23 cellular contexts compared by ENCODE assay signal in the genomic region with DNA sequence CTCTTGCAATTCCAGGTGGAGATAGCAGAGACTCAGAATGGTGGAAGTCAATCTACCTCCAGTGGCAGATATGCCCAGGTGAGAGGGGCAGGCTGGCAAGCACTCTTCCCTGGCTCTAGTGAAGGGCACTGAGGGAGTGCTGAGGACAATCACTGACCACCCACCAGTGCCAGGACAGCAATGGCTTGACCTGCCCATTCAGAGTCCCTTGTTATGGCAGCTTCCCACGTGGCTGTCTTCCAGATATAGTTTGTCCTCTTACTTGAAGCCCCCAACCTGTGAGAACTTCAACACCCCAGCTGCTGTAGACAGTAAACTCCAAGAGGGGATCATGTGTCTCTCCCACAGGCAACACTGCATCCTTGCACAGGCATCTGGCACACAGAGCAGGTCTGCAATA.
"Had no signal": no experiment of that assay in that cellular context is flagged by ENCODE, and none has a peak within 500 bp of the region (broad histone marks: within the 10 kb centered on the region; RNA-seq: fewer than 3 reads in every experiment).

No MANE protein-coding gene starts in this region.

- H3K27ac ChIP-seq: coronary artery, esophagus squamous epithelium, lower lobe of right lung, SK-N-MC, suprapubic skin, upper lobe of right lung had no signal

- H3K36me3 ChIP-seq: esophagus squamous epithelium, lower lobe of right lung, suprapubic skin, upper lobe of right lung had no signal

- H3K4me1 Mint-ChIP-seq: activated CD8-positive, alpha-beta memory T cell treated with anti-CD3 and anti-CD28 coated beads, Interleukin-2, amount 10 ng/mL, durations not matched to agents 7 days and 5 days; activated naive CD4-positive, alpha-beta T cell treated with anti-CD3 and anti-CD28 coated beads, Interleukin-2, amount 10 ng/mL, durations not matched to agents 7 days and 5 days had no signal

- H3K27ac Mint-ChIP-seq: activated CD8-positive, alpha-beta memory T cell treated with anti-CD3 and anti-CD28 coated beads, Interleukin-2, amount 10 ng/mL, durations not matched to agents 7 days and 5 days; activated naive CD4-positive, alpha-beta T cell treated with anti-CD3 and anti-CD28 coated beads, Interleukin-2, amount 10 ng/mL, durations not matched to agents 7 days and 5 days had no signal

- H3K27me3 ChIP-seq: esophagus squamous epithelium, suprapubic skin, upper lobe of right lung had no signal

- ATAC-seq: activated CD8-positive, alpha-beta memory T cell treated with anti-CD3 and anti-CD28 coated beads, Interleukin-2, amount 10 ng/mL, durations not matched to agents 7 days and 5 days; lower lobe of right lung; upper lobe of right lung had no signal

- H3K9me3 ChIP-seq: esophagus squamous epithelium, lower lobe of right lung, suprapubic skin, upper lobe of right lung had no signal

- FAIRE-seq: endothelial cell of umbilical vein, small intestine had no signal

- H3K36me3 Mint-ChIP-seq: activated CD8-positive, alpha-beta memory T cell treated with anti-CD3 and anti-CD28 coated beads, Interleukin-2, amount 10 ng/mL, durations not matched to agents 7 days and 5 days; activated naive CD4-positive, alpha-beta T cell treated with anti-CD3 and anti-CD28 coated beads, Interleukin-2, amount 10 ng/mL, durations not matched to agents 7 days and 5 days; naive B cell had no signal

- DNase-seq: activated CD4-positive, alpha-beta T cell treated with anti-CD3 and anti-CD28 coated beads, Interleukin-2, amount 50 U/mL, for 48 hours; activated CD4-positive, CD25-positive, alpha-beta regulatory T cell treated with anti-CD3 and anti-CD28 coated beads, Interleukin-2, amount 50 U/mL, for 72 hours; activated naive CD4-positive, alpha-beta T cell treated with anti-CD3 and anti-CD28 coated beads, Interleukin-2, amount 10 ng/mL, durations not matched to agents 7 days and 5 days; activated T-cell treated with anti-CD3 and anti-CD28 coated beads, Interleukin-2, amount 50 U/mL, for 1 hour; caudate nucleus; effector CD4-positive, alpha-beta T cell; esophagus squamous epithelium; kidney glomerular epithelial cell; lower lobe of right lung; midbrain; naive B cell; posterior cingulate gyrus; retina; small intestine; stimulated activated CD4-positive, alpha-beta T cell treated with anti-CD3 and anti-CD28 coated beads, Interleukin-4, amount 100 ng/mL, for 24 hours; stimulated activated naive CD4-positive, alpha-beta T cell treated with Interleukin-2 at 50 U/mL for 16 hours; T1000; upper lobe of right lung had no signal

- H3K9me3 Mint-ChIP-seq: activated naive CD4-positive, alpha-beta T cell treated with anti-CD3 and anti-CD28 coated beads, Interleukin-2, amount 10 ng/mL, durations not matched to agents 7 days and 5 days; naive B cell had no signal

- H3K4me3 Mint-ChIP-seq: activated CD8-positive, alpha-beta memory T cell treated with anti-CD3 and anti-CD28 coated beads, Interleukin-2, amount 10 ng/mL, durations not matched to agents 7 days and 5 days; activated naive CD4-positive, alpha-beta T cell treated with anti-CD3 and anti-CD28 coated beads, Interleukin-2, amount 10 ng/mL, durations not matched to agents 7 days and 5 days had no signal

- H3K4me3 ChIP-seq: coronary artery, esophagus squamous epithelium, lower lobe of right lung, SK-N-MC, suprapubic skin, upper lobe of right lung had no signal

- H3K27me3 Mint-ChIP-seq: naive B cell had no signal
